ENCODE assay signal across 4 cellular contexts in genomic region chr17:18732438-18732837, GRCh38. TPM values are rescaled to one million over a fixed set of nuclear protein-coding genes. Genes with fewer than 3 reads are reported as not detected.
"Had no signal": no experiment of that assay in that cellular context is flagged by ENCODE, and none has a peak within 500 bp of the region (broad histone marks: within the 10 kb centered on the region; RNA-seq: fewer than 3 reads in every experiment).

No MANE protein-coding gene starts in this region.

RNA-seq across cellular contexts. Expression of gene FBXW10, which starts 11.4 kb away (rescaled TPM):
- total RNA-seq: activated CD8-positive, alpha-beta memory T cell treated with anti-CD3 and anti-CD28 coated beads, Interleukin-2, amount 10 ng/mL, durations not matched to agents 7 days and 5 days; activated T-helper 1 cell treated with anti-CD3 and anti-CD28 coated beads, Interleukin-12 subunit alpha, Interleukin-12 subunit beta, Interleukin-2, Interleukin-4 antibody, amounts not matched to agents 30 ng/mL and 10 ng/mL and 1 ng/mL, durations not matched to agents 14 hours and 24 hours and 36 hours; body of pancreas; T-helper 17 cell had no signal
